16 cellular contexts compared by ENCODE assay signal in genomic region chr1:31523769-31524168, GRCh38. TPM values are rescaled to one million over a fixed set of nuclear protein-coding genes. Genes with fewer than 3 reads are reported as not detected.
DNase-seq lines count a peak whose midpoint lies in the region; ATAC-seq, FAIRE-seq and TF ChIP-seq lines count a peak whose summit lies in the region.
"Had no signal": no experiment of that assay in that cellular context is flagged by ENCODE, and none has a peak within 500 bp of the region (broad histone marks: within the 10 kb centered on the region; RNA-seq: fewer than 3 reads in every experiment).

No MANE protein-coding gene starts in this region.

- H3K4me1 ChIP-seq in Peyer's patch (no peaks in the 10 kb centered on the region), heart right ventricle (peaks cover 0 to 25% (median 0%) of the 10 kb centered on the region in 9 donors)

- WGBS in heart right ventricle, 2 donors, result 60 to 64% methylated on average over 5 of the region's 5 CpGs

- DNase-seq in H54 (ENCODE audit: insufficient read length, low spot score), result peak; percentile 65
- DNase-seq in Peyer's patch, result peak; percentile 17 to 86 (median 63)
- DNase-seq in heart right ventricle, result peak in 1 of 2 donors; percentile 16
- DNase-seq in sciatic nerve (ENCODE audit: low spot score), result no peak
- DNase-seq in effector CD8-positive, alpha-beta T cell (lab: John Stamatoyannopoulos, UW), result no peak
- no peak for DNase-seq in HT-29 (ENCODE audit: low spot score)
- DNase-seq: activated CD8-positive, alpha-beta memory T cell treated with anti-CD3 and anti-CD28 coated beads, Interleukin-2, amount 10 ng/mL, durations not matched to agents 7 days and 5 days; CD4-positive, CD25-positive, alpha-beta regulatory T cell; endodermal cell; NCI-H2029 treated with DMSO at 0.1 percent for 48 hours; T-helper 9 cell had no signal

- ATAC-seq in heart right ventricle (peak; percentile 33 to 89 (median 62)), sciatic nerve (peak; percentile 48), HG02938 (IDR thresholded peaks at IDR 0.05; ENCODE audit: unreplicated experiment) (no peak), GM18858 (IDR thresholded peaks at IDR 0.05; ENCODE audit: unreplicated experiment) (no peak)
- ATAC-seq: activated CD8-positive, alpha-beta memory T cell treated with anti-CD3 and anti-CD28 coated beads, Interleukin-2, amount 10 ng/mL, durations not matched to agents 7 days and 5 days had no signal

- H3K9me3 ChIP-seq in Peyer's patch (no peaks in the 10 kb centered on the region), heart right ventricle (peaks cover 0 to 9% (median 0%) of the 10 kb centered on the region in 11 donors)

- TF ChIP-seq CTCF in Peyer's patch (IDR thresholded peaks at IDR 0.05), result no peak
- TF ChIP-seq CTCF in heart right ventricle (IDR thresholded peaks at IDR 0.05), result no peak

- TF ChIP-seq POLR2A in H54 (IDR thresholded peaks at IDR 0.05; ENCODE audit: low read depth, low read length) (no peak), Peyer's patch (IDR thresholded peaks at IDR 0.05) (no peak)

- no peak overlapping the region for H3K4me3 ChIP-seq in Peyer's patch
- H3K4me3 ChIP-seq in heart right ventricle, result no peak overlapping the region
- H3K4me3 ChIP-seq: skin epidermis had no signal

- peak; percentile 20 for FAIRE-seq in H54 (lab: Jason Lieb, UNC)
- FAIRE-seq: astrocyte had no signal

- intact Hi-C loops in heart right ventricle (cut with DNase I) (no loop called here), sciatic nerve (cut with DNase I) (no loop called here)

- H3K27me3 ChIP-seq in Peyer's patch, result no peaks in the 10 kb centered on the region
- H3K27me3 ChIP-seq in heart right ventricle, result peaks cover 0 to 4% (median 0%) of the 10 kb centered on the region in 7 donors

- H3K36me3 ChIP-seq in Peyer's patch (no peaks in the 10 kb centered on the region), heart right ventricle (no peaks in the 10 kb centered on the region)

- H3K27ac ChIP-seq in Peyer's patch (peak overlapping the region in 1 of 4 donors; percentile 62), heart right ventricle (peak overlapping the region in 1 of 10 donors; percentile 80)

RNA-seq across cellular contexts. Expression of gene TINAGL1, which starts 52.5 kb away (rescaled TPM):
- 100 to 1,000 TPM; 112 to 215 (median 192) TPM for total RNA-seq in Peyer's patch
- 100 to 1,000 TPM; 139 to 336 (median 188) TPM for total RNA-seq in heart right ventricle
- polyA plus RNA-seq in heart right ventricle, result 100 to 1,000 TPM; 268 to 332 TPM
- 91.9 TPM for total RNA-seq in sciatic nerve
- 596 and 628 TPM in 2 replicates for total RNA-seq in HT-29 (2014; rRNA removed; shearing (Covaris generic))
- total RNA-seq: activated CD8-positive, alpha-beta memory T cell treated with anti-CD3 and anti-CD28 coated beads, Interleukin-2, amount 10 ng/mL, durations not matched to agents 7 days and 5 days; CD4-positive, CD25-positive, alpha-beta regulatory T cell; mononuclear cell had no signal
- polyA plus RNA-seq: CD4-positive, CD25-positive, alpha-beta regulatory T cell had no signal

Comparison
In these comparisons a context has a peak if more than half of its experiments do, and no peak if none do; other contexts are left out.
1. DNase-seq: peak in H54 (single experiment) and Peyer's patch (3 of 3); none in sciatic nerve (single experiment), effector CD8-positive, alpha-beta T cell (single experiment) and HT-29 (single experiment).
2. ATAC-seq: peak in heart right ventricle (8 of 8) and sciatic nerve (single experiment); none in HG02938 (single experiment) and GM18858 (single experiment).